Comparison of ENCODE assay signal across 26 cellular contexts in genomic region chr15:33551860-33552259, GRCh38.
"Had no signal": no experiment of that assay in that cellular context is flagged by ENCODE, and none has a peak within 500 bp of the region (broad histone marks: within the 10 kb centered on the region; RNA-seq: fewer than 3 reads in every experiment).

No MANE protein-coding gene starts in this region.

- H3K4me1 ChIP-seq: ascending aorta, heart right ventricle, left lung, lower lobe of right lung, suprapubic skin, upper lobe of right lung had no signal

- H3K4me3 ChIP-seq: ascending aorta, heart right ventricle, left lung, lower lobe of right lung, sigmoid colon, suprapubic skin, tibial artery, upper lobe of right lung had no signal

- ATAC-seq: activated naive CD4-positive, alpha-beta T cell treated with anti-CD3 and anti-CD28 coated beads, Interleukin-2, amount 50 U/mL, for 72 hours; activated T-cell treated with anti-CD3 and anti-CD28 coated beads, Interleukin-2, amount 50 U/mL, for 72 hours; esophagus mucosa; heart right ventricle; left lung; lower lobe of right lung; natural killer cell; stimulated activated effector memory CD8-positive, alpha-beta T cell treated with anti-CD3 and anti-CD28 coated beads, Interleukin-12 subunit alpha, Interleukin-12 subunit beta, amount 100 ng/mL, for 72 hours; stimulated activated naive CD8-positive, alpha-beta T cell treated with anti-CD3 and anti-CD28 coated beads, Interleukin-15, amount 100 ng/mL, for 72 hours; upper lobe of right lung had no signal

- H3K27me3 ChIP-seq: ascending aorta, brain microvascular endothelial cell, heart right ventricle, left lung, sigmoid colon, suprapubic skin, tibial artery, upper lobe of right lung had no signal

- H3K27ac ChIP-seq: ascending aorta, brain microvascular endothelial cell, heart right ventricle, left lung, lower lobe of right lung, sigmoid colon, suprapubic skin, tibial artery, upper lobe of right lung, VCaP had no signal

- H3K36me3 ChIP-seq: ascending aorta, brain microvascular endothelial cell, heart right ventricle, left lung, lower lobe of right lung, suprapubic skin, upper lobe of right lung had no signal

- H3K9me3 ChIP-seq: ascending aorta, lower lobe of right lung, sigmoid colon, suprapubic skin, tibial artery, upper lobe of right lung had no signal

- DNase-seq: activated CD4-positive, alpha-beta T cell treated with anti-CD3 and anti-CD28 coated beads for 4 hours; activated CD4-positive, alpha-beta T cell treated with anti-CD3 and anti-CD28 coated beads, Interleukin-2, amount 50 U/mL, for 4 hours; activated naive CD4-positive, alpha-beta T cell; activated T-cell treated with anti-CD3 and anti-CD28 coated beads for 4 hours; activated T-cell treated with anti-CD3 and anti-CD28 coated beads, Interleukin-2, amount 50 U/mL, for 72 hours; brain microvascular endothelial cell; endodermal cell; foreskin fibroblast; heart right ventricle; lower lobe of right lung; mesenchymal stem cell; natural killer cell; sigmoid colon; small intestine; stimulated activated CD4-positive, alpha-beta T cell treated with anti-CD3 and anti-CD28 coated beads, Interleukin-4, amount 100 ng/mL, for 24 hours; stimulated activated naive CD8-positive, alpha-beta T cell treated with anti-CD3 and anti-CD28 coated beads, Interleukin-15, amount 100 ng/mL, for 72 hours; T-helper 9 cell; tibial artery; upper lobe of right lung had no signal
